In genomic region chr4:14771504-14772175, GRCh38 we compare ENCODE assay signal across 16 cellular contexts.
A peak's percentile ranks its signal among the peaks of the same experiment; 100 is the strongest.
DNase-seq lines count a peak whose midpoint lies in the region.
"Had no signal": no experiment of that assay in that cellular context is flagged by ENCODE, and none has a peak within 500 bp of the region (broad histone marks: within the 10 kb centered on the region; RNA-seq: fewer than 3 reads in every experiment).

No MANE protein-coding gene starts in this region.

- H3K27ac ChIP-seq in subcutaneous abdominal adipose tissue (ENCODE audit: low read depth, low read length), result peak overlapping the region; percentile 66
- H3K27ac ChIP-seq: KMS-11 had no signal

- H3K9ac ChIP-seq in adipocyte (ENCODE audit: low read length) (peak overlapping the region; percentile 59), subcutaneous abdominal adipose tissue (ENCODE audit: low read length in 5 of 5) (no peak overlapping the region)
- H3K9ac ChIP-seq: KMS-11 had no signal

- peaks cover 5% of the 10 kb centered on the region for H3K9me3 Mint-ChIP-seq in activated naive CD8-positive, alpha-beta T cell treated with anti-CD3 and anti-CD28 coated beads for 36 hours
- H3K9me3 Mint-ChIP-seq: GM23338 had no signal

- H3K27me3 ChIP-seq in adipocyte (replicated peaks; ENCODE audit: control insufficient read depth, insufficient read depth, low read length), result no peaks in the 10 kb centered on the region
- H3K27me3 ChIP-seq in subcutaneous abdominal adipose tissue (ENCODE audit: control insufficient read depth in 5 of 5, insufficient read depth in 4 of 5, low read length in 5 of 5), result no peaks in the 10 kb centered on the region

- peaks cover 11% of the 10 kb centered on the region for H3K4me1 Mint-ChIP-seq in activated naive CD8-positive, alpha-beta T cell treated with anti-CD3 and anti-CD28 coated beads for 36 hours
- H3K4me1 Mint-ChIP-seq: CD8-positive, alpha-beta memory T cell had no signal

- H3K27ac Mint-ChIP-seq in activated naive CD8-positive, alpha-beta T cell treated with anti-CD3 and anti-CD28 coated beads for 36 hours, result no peak overlapping the region
- H3K27ac Mint-ChIP-seq: CD8-positive, alpha-beta memory T cell; GM23338 had no signal

- H3K9me3 ChIP-seq in adipocyte (ENCODE audit: control insufficient read depth, low read length), result peaks cover 5% of the 10 kb centered on the region
- no peaks in the 10 kb centered on the region for H3K9me3 ChIP-seq in subcutaneous abdominal adipose tissue (ENCODE audit: control insufficient read depth in 5 of 5, low read length in 5 of 5)

- H3K36me3 ChIP-seq in adipocyte (ENCODE audit: control insufficient read depth, insufficient read depth, low read length, severe bottlenecking) (no peaks in the 10 kb centered on the region), subcutaneous abdominal adipose tissue (ENCODE audit: control insufficient read depth in 5 of 5, insufficient read depth in 5 of 5, low read length in 5 of 5) (no peaks in the 10 kb centered on the region)

- peak overlapping the region; percentile 8 for H3K4me3 ChIP-seq in adipocyte (ENCODE audit: low read length)
- no peak overlapping the region for H3K4me3 ChIP-seq in subcutaneous abdominal adipose tissue (ENCODE audit: low read depth in 1 of 5, low read length in 5 of 5)
- H3K4me3 ChIP-seq: GM23338 had no signal

- peaks cover 35% of the 10 kb centered on the region for H3K27me3 Mint-ChIP-seq in activated naive CD8-positive, alpha-beta T cell treated with anti-CD3 and anti-CD28 coated beads for 36 hours

- DNase-seq in NCI-H226, result peak; percentile 5
- DNase-seq in adipocyte (ENCODE audit: low read depth), result no peak
- DNase-seq in fibroblast of gingiva (ENCODE audit: low read depth), result peak; percentile 54
- no peak for DNase-seq in activated naive CD8-positive, alpha-beta T cell treated with anti-CD3 and anti-CD28 coated beads for 36 hours
- DNase-seq in stimulated activated CD4-positive, alpha-beta T cell treated with anti-CD3 and anti-CD28 coated beads, Interleukin-1b, Interleukin-23, amount 100 ng/mL, for 48 hours, result no peak
- DNase-seq in cerebellar cortex (ENCODE audit: low spot score), result no peak
- DNase-seq in central memory CD4-positive, alpha-beta T cell, result no peak
- DNase-seq: CD8-positive, alpha-beta memory T cell; DND-41; NCI-H187 treated with DMSO at 0.1 percent for 48 hours; NCI-H2171 treated with DMSO at 0.1 percent for 48 hours; NCI-H510A; NCI-H82 had no signal

- H3K36me3 Mint-ChIP-seq in activated naive CD8-positive, alpha-beta T cell treated with anti-CD3 and anti-CD28 coated beads for 36 hours, result no peaks in the 10 kb centered on the region

- H3K4me3 Mint-ChIP-seq in activated naive CD8-positive, alpha-beta T cell treated with anti-CD3 and anti-CD28 coated beads for 36 hours, result no peak overlapping the region
- H3K4me3 Mint-ChIP-seq: CD8-positive, alpha-beta memory T cell; GM23338 had no signal

- H3K4me1 ChIP-seq in adipocyte (ENCODE audit: control insufficient read depth, insufficient read depth, low read length) (peaks cover 25% of the 10 kb centered on the region), subcutaneous abdominal adipose tissue (ENCODE audit: control insufficient read depth in 5 of 5, insufficient read depth in 5 of 5, low read length in 5 of 5) (peaks cover 0 to 21% (median 8%) of the 10 kb centered on the region in 5 donors)

Comparison
In these comparisons a context has a peak if more than half of its experiments do, and no peak if none do; other contexts are left out.
1. DNase-seq: peak in NCI-H226 (single experiment) and fibroblast of gingiva (single experiment); none in adipocyte (single experiment), activated naive CD8-positive, alpha-beta T cell treated with anti-CD3 and anti-CD28 coated beads for 36 hours (single experiment), stimulated activated CD4-positive, alpha-beta T cell treated with anti-CD3 and anti-CD28 coated beads, Interleukin-1b, Interleukin-23, amount 100 ng/mL, for 48 hours (single experiment), cerebellar cortex (single experiment) and central memory CD4-positive, alpha-beta T cell (single experiment).